In genomic region chrX:71159335-71159734, GRCh38 we compare ENCODE assay signal across 14 cellular contexts. TPM values are rescaled to one million over a fixed set of nuclear protein-coding genes. Genes with fewer than 3 reads are reported as not detected.
DNase-seq lines count a peak whose midpoint lies in the region; ATAC-seq and TF ChIP-seq lines count a peak whose summit lies in the region.
"Had no signal": no experiment of that assay in that cellular context is flagged by ENCODE, and none has a peak within 500 bp of the region (broad histone marks: within the 10 kb centered on the region; RNA-seq: fewer than 3 reads in every experiment).

No MANE protein-coding gene starts in this region.

- no peak for DNase-seq in activated naive CD4-positive, alpha-beta T cell treated with anti-CD3 and anti-CD28 coated beads, Interleukin-2, amount 50 U/mL, for 72 hours (ENCODE audit: low spot score in 2 of 2)
- DNase-seq in activated naive CD4-positive, alpha-beta T cell treated with anti-CD3 and anti-CD28 coated beads, Interleukin-2, amount 10 ng/mL, durations not matched to agents 7 days and 5 days: no peak
- DNase-seq in CD8-positive, alpha-beta T cell: no peak
- DNase-seq in central memory CD8-positive, alpha-beta T cell (ENCODE audit: low spot score in 2 of 2): no peak
- DNase-seq in foreskin keratinocyte: no peak
- DNase-seq in activated CD4-positive, CD25-positive, alpha-beta regulatory T cell treated with anti-CD3 and anti-CD28 coated beads, Interleukin-2, amount 50 U/mL, for 72 hours: no peak
- DNase-seq: BE2C, DMS79, GOT3, H9, IMR-90 had no signal

- H3K27ac ChIP-seq in CD8-positive, alpha-beta T cell (ENCODE audit: low read depth, low read length): no peak overlapping the region
- H3K27ac ChIP-seq in foreskin keratinocyte: no peak overlapping the region
- H3K27ac ChIP-seq: C4-2B had no signal

- H3K4me1 ChIP-seq in CD8-positive, alpha-beta T cell (ENCODE audit: insufficient read depth, low read length): peaks cover 7% of the 10 kb centered on the region
- H3K4me1 ChIP-seq in foreskin keratinocyte: no peaks in the 10 kb centered on the region
- H3K4me1 ChIP-seq: BE2C had no signal

- no peak for TF ChIP-seq CTCF in CD8-positive, alpha-beta T cell (IDR thresholded peaks at IDR 0.05)
- TF ChIP-seq CTCF in foreskin keratinocyte (conservative IDR thresholded peaks at IDR 0.05): no peak

- peaks cover 11% of the 10 kb centered on the region for H3K4me1 Mint-ChIP-seq in activated naive CD4-positive, alpha-beta T cell treated with anti-CD3 and anti-CD28 coated beads, Interleukin-2, amount 10 ng/mL, durations not matched to agents 7 days and 5 days
- H3K4me1 Mint-ChIP-seq in CD8-positive, alpha-beta T cell (ENCODE audit: low read depth): peaks cover 8% of the 10 kb centered on the region
- peaks cover 15% of the 10 kb centered on the region for H3K4me1 Mint-ChIP-seq in central memory CD8-positive, alpha-beta T cell

- POLR2A ChIA-PET in CD8-positive, alpha-beta T cell (lab: Charles Lee): no interaction called here

- H3K27me3 ChIP-seq in CD8-positive, alpha-beta T cell (ENCODE audit: insufficient read depth, low read length): no peaks in the 10 kb centered on the region
- H3K27me3 ChIP-seq in foreskin keratinocyte: no peaks in the 10 kb centered on the region
- H3K27me3 ChIP-seq: BE2C had no signal

- no peak overlapping the region for H3K27ac Mint-ChIP-seq in activated naive CD4-positive, alpha-beta T cell treated with anti-CD3 and anti-CD28 coated beads, Interleukin-2, amount 50 U/mL, for 72 hours
- no peak overlapping the region for H3K27ac Mint-ChIP-seq in activated naive CD4-positive, alpha-beta T cell treated with anti-CD3 and anti-CD28 coated beads, Interleukin-2, amount 10 ng/mL, durations not matched to agents 7 days and 5 days
- no peak overlapping the region for H3K27ac Mint-ChIP-seq in CD8-positive, alpha-beta T cell
- peak overlapping the region; percentile 69 for H3K27ac Mint-ChIP-seq in central memory CD8-positive, alpha-beta T cell (ENCODE audit: low read depth)
- H3K27ac Mint-ChIP-seq: H9 had no signal

- ATAC-seq in activated naive CD4-positive, alpha-beta T cell treated with anti-CD3 and anti-CD28 coated beads, Interleukin-2, amount 50 U/mL, for 72 hours: peak; percentile 26 to 30
- peak; percentile 36 for ATAC-seq in CD8-positive, alpha-beta T cell
- no peak for ATAC-seq in central memory CD8-positive, alpha-beta T cell (replicated peaks; ENCODE audit: extremely low read depth, poor library complexity, severe bottlenecking)
- ATAC-seq in foreskin keratinocyte (no peak), GM19023 (IDR thresholded peaks at IDR 0.05; ENCODE audit: unreplicated experiment) (no peak)

- H3K4me3 ChIP-seq in CD8-positive, alpha-beta T cell (ENCODE audit: low read depth, low read length): no peak overlapping the region

- no peaks in the 10 kb centered on the region for H3K27me3 Mint-ChIP-seq in activated naive CD4-positive, alpha-beta T cell treated with anti-CD3 and anti-CD28 coated beads, Interleukin-2, amount 10 ng/mL, durations not matched to agents 7 days and 5 days
- no peaks in the 10 kb centered on the region for H3K27me3 Mint-ChIP-seq in CD8-positive, alpha-beta T cell (ENCODE audit: low read depth)
- no peaks in the 10 kb centered on the region for H3K27me3 Mint-ChIP-seq in central memory CD8-positive, alpha-beta T cell

- H3K9me3 ChIP-seq in CD8-positive, alpha-beta T cell (ENCODE audit: low read length): no peaks in the 10 kb centered on the region
- H3K9me3 ChIP-seq: BE2C had no signal

- intact Hi-C loops in CD8-positive, alpha-beta T cell (cut with DNase I, micrococcal nuclease): no loop called here

- CTCF ChIA-PET in activated naive CD4-positive, alpha-beta T cell treated with anti-CD3 and anti-CD28 coated beads, Interleukin-2, amount 10 ng/mL, durations not matched to agents 7 days and 5 days (lab: Charles Lee): no interaction called here
- CTCF ChIA-PET in CD8-positive, alpha-beta T cell (lab: Charles Lee): interaction anchor here (1.5 kb wide), 1 partner anchor 19 kb away, joined by 4 read pairs; no protein-coding TSS in a partner anchor

- H3K36me3 Mint-ChIP-seq in activated naive CD4-positive, alpha-beta T cell treated with anti-CD3 and anti-CD28 coated beads, Interleukin-2, amount 50 U/mL, for 72 hours: no peaks in the 10 kb centered on the region
- peaks cover 14% of the 10 kb centered on the region for H3K36me3 Mint-ChIP-seq in activated naive CD4-positive, alpha-beta T cell treated with anti-CD3 and anti-CD28 coated beads, Interleukin-2, amount 10 ng/mL, durations not matched to agents 7 days and 5 days
- H3K36me3 Mint-ChIP-seq in CD8-positive, alpha-beta T cell: peaks cover 24% of the 10 kb centered on the region
- peaks cover 3% of the 10 kb centered on the region for H3K36me3 Mint-ChIP-seq in central memory CD8-positive, alpha-beta T cell (ENCODE audit: insufficient read depth)

- H3K4me3 Mint-ChIP-seq in activated naive CD4-positive, alpha-beta T cell treated with anti-CD3 and anti-CD28 coated beads, Interleukin-2, amount 10 ng/mL, durations not matched to agents 7 days and 5 days: no peak overlapping the region
- H3K4me3 Mint-ChIP-seq in CD8-positive, alpha-beta T cell: no peak overlapping the region
- no peak overlapping the region for H3K4me3 Mint-ChIP-seq in central memory CD8-positive, alpha-beta T cell
- H3K4me3 Mint-ChIP-seq: H9 had no signal

- no peaks in the 10 kb centered on the region for H3K9me3 Mint-ChIP-seq in activated naive CD4-positive, alpha-beta T cell treated with anti-CD3 and anti-CD28 coated beads, Interleukin-2, amount 50 U/mL, for 72 hours
- no peaks in the 10 kb centered on the region for H3K9me3 Mint-ChIP-seq in activated naive CD4-positive, alpha-beta T cell treated with anti-CD3 and anti-CD28 coated beads, Interleukin-2, amount 10 ng/mL, durations not matched to agents 7 days and 5 days
- H3K9me3 Mint-ChIP-seq in CD8-positive, alpha-beta T cell: no peaks in the 10 kb centered on the region
- H3K9me3 Mint-ChIP-seq in central memory CD8-positive, alpha-beta T cell: no peaks in the 10 kb centered on the region

- no peaks in the 10 kb centered on the region for H3K36me3 ChIP-seq in CD8-positive, alpha-beta T cell (ENCODE audit: insufficient read depth, low read length)
- H3K36me3 ChIP-seq: BE2C had no signal

RNA-seq across cellular contexts. Expression of gene NLGN3, which starts 14.7 kb away (rescaled TPM):
- 1 to 10 TPM; 2.1 to 3.6 TPM for total RNA-seq in activated naive CD4-positive, alpha-beta T cell treated with anti-CD3 and anti-CD28 coated beads, Interleukin-2, amount 50 U/mL, for 72 hours
- 1 to 10 TPM; 4.6 to 5.0 TPM for total RNA-seq in CD8-positive, alpha-beta T cell
- 0.03 TPM in 1 of 2 replicates, not detected in the other for total RNA-seq in foreskin keratinocyte
- polyA plus RNA-seq in foreskin keratinocyte: 0.01 TPM in 1 of 2 replicates, not detected in the other
- total RNA-seq: G401 had no signal

RNA-seq across cellular contexts. Expression of gene MED12, which starts 40.9 kb away (rescaled TPM):
- total RNA-seq in activated naive CD4-positive, alpha-beta T cell treated with anti-CD3 and anti-CD28 coated beads, Interleukin-2, amount 50 U/mL, for 72 hours: 10 to 100 TPM; 57.5 to 86.5 TPM
- total RNA-seq in CD8-positive, alpha-beta T cell: 10 to 100 TPM; 54.5 to 57.4 TPM
- 12.8 and 14.9 TPM in 2 replicates for total RNA-seq in foreskin keratinocyte
- 4.6 and 5.1 TPM in 2 replicates for polyA plus RNA-seq in foreskin keratinocyte

RNA-seq across cellular contexts. Expression of gene IL2RG, which starts 48.0 kb away (rescaled TPM):
- 100 to 1,000 TPM; 164 to 349 TPM for total RNA-seq in activated naive CD4-positive, alpha-beta T cell treated with anti-CD3 and anti-CD28 coated beads, Interleukin-2, amount 50 U/mL, for 72 hours
- 100 to 1,000 TPM; 166 to 197 TPM for total RNA-seq in CD8-positive, alpha-beta T cell
- 0.11 and 0.27 TPM in 2 replicates for total RNA-seq in foreskin keratinocyte
- polyA plus RNA-seq in foreskin keratinocyte: 0.16 and 0.17 TPM in 2 replicates
- total RNA-seq: G401, H9, IMR-90 had no signal
- polyA plus RNA-seq: IMR-90 had no signal

RNA-seq across cellular contexts. Expression of gene CXorf65, which starts 52.8 kb away (rescaled TPM):
- 10 to 100 TPM in 1 of 2 donors, 1 to 10 TPM in 1; 7.5 to 20.7 TPM for total RNA-seq in activated naive CD4-positive, alpha-beta T cell treated with anti-CD3 and anti-CD28 coated beads, Interleukin-2, amount 50 U/mL, for 72 hours
- 10 to 100 TPM; 51.0 to 57.6 TPM for total RNA-seq in CD8-positive, alpha-beta T cell
- total RNA-seq in foreskin keratinocyte: not detected in 2 replicates
- polyA plus RNA-seq in foreskin keratinocyte: not detected in 2 replicates
- total RNA-seq: G401, H9, IMR-90 had no signal
- polyA plus RNA-seq: IMR-90 had no signal

Comparison
In these comparisons a context has a peak if more than half of its experiments do, and no peak if none do; other contexts are left out.
1. ATAC-seq: peak in activated naive CD4-positive, alpha-beta T cell treated with anti-CD3 and anti-CD28 coated beads, Interleukin-2, amount 50 U/mL, for 72 hours (2 of 2) and CD8-positive, alpha-beta T cell (single experiment); none in central memory CD8-positive, alpha-beta T cell (single experiment), foreskin keratinocyte (single experiment) and GM19023 (single experiment).
2. RNA of gene IL2RG, which starts 48.0 kb away (total RNA-seq): 164 to 349 TPM in activated naive CD4-positive, alpha-beta T cell treated with anti-CD3 and anti-CD28 coated beads, Interleukin-2, amount 50 U/mL, for 72 hours and 166 to 197 TPM in CD8-positive, alpha-beta T cell; 0.11 to 0.27 TPM in foreskin keratinocyte; every median in the first group is over 100 times any median in the second.